Comparison of ENCODE assay signal across 10 cellular contexts in the genomic region with DNA sequence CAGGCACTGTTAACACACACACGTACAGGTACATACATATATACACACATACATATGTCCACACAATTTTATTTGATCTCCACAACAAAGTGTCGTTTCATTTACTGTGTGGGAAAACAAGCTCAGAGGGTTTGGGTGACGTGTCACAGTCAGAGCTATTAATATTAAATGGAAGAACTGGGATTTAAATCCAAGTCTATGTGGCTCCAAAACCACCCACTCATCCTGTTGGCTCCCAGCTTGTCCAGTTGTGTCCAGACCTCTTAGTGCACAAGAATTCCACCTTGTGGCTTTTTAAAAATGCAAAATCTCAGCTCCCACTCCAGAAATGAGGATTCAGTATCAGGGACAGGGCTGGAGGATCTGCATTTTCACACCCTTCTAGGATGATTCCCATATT. TPM values are rescaled to one million over a fixed set of nuclear protein-coding genes. Genes with fewer than 3 reads are reported as not detected.
DNase-seq lines count a peak whose midpoint lies in the region; ATAC-seq and TF ChIP-seq lines count a peak whose summit lies in the region.
"Had no signal": no experiment of that assay in that cellular context is flagged by ENCODE, and none has a peak within 500 bp of the region (broad histone marks: within the 10 kb centered on the region; RNA-seq: fewer than 3 reads in every experiment).

No MANE protein-coding gene starts in this region.

- H3K4me3 Mint-ChIP-seq in activated T-helper 2 cell treated with anti-CD3 and anti-CD28 coated beads, Interferon-gamma antibody, Interleukin-2, Interleukin-4, amounts not matched to agents 10 μg/mL and 5 μg/mL and 100 μg/mL, durations not matched to agents 14 hours and 24 hours and 36 hours (ENCODE audit: low read depth): peak overlapping the region; percentile 88
- H3K4me3 Mint-ChIP-seq in memory B cell: peak overlapping the region; percentile 100

- DNase-seq in heart right ventricle (no peak), Right ventricle myocardium inferior (ENCODE audit: missing footprints) (no peak), memory B cell (ENCODE audit: low spot score in 2 of 2) (no peak), tibial artery (no peak), GM13977 (ENCODE audit: low spot score) (no peak), foreskin melanocyte (no peak)
- no peak for DNase-seq in activated T-helper 2 cell treated with anti-CD3 and anti-CD28 coated beads, Interferon-gamma antibody, Interleukin-2, Interleukin-4, amounts not matched to agents 10 μg/mL and 5 μg/mL and 100 μg/mL, durations not matched to agents 14 hours and 24 hours and 36 hours (ENCODE audit: low spot score)
- DNase-seq: cerebellar nuclear complex, NCI-H2171 had no signal

- H3K36me3 Mint-ChIP-seq in activated T-helper 2 cell treated with anti-CD3 and anti-CD28 coated beads, Interferon-gamma antibody, Interleukin-2, Interleukin-4, amounts not matched to agents 10 μg/mL and 5 μg/mL and 100 μg/mL, durations not matched to agents 14 hours and 24 hours and 36 hours (ENCODE audit: low read depth): peaks cover 3% of the 10 kb centered on the region
- peaks cover 3% of the 10 kb centered on the region for H3K36me3 Mint-ChIP-seq in memory B cell

- H3K4me1 ChIP-seq in heart right ventricle (peaks cover 0 to 28% (median 11%) of the 10 kb centered on the region in 9 donors), tibial artery (peaks cover 0 to 24% (median 9%) of the 10 kb centered on the region in 4 donors)

- peaks cover 0 to 3% (median 0%) of the 10 kb centered on the region in 11 donors for H3K9me3 ChIP-seq in heart right ventricle
- H3K9me3 ChIP-seq in tibial artery: no peaks in the 10 kb centered on the region

- in situ Hi-C loops in GM13977 (cut with MboI; ENCODE audit: low pct_unique_long_range_greater_than_20kb, low sequenced_read_pairs, unreplicated experiment): no loop called here

- H3K27me3 ChIP-seq in heart right ventricle (no peaks in the 10 kb centered on the region), tibial artery (no peaks in the 10 kb centered on the region)

- peak overlapping the region in 9 of 10 donors; percentile 63 to 97 (median 88) for H3K4me3 ChIP-seq in heart right ventricle
- peak overlapping the region; percentile 82 to 87 for H3K4me3 ChIP-seq in tibial artery

- peaks cover 8% of the 10 kb centered on the region for H3K27me3 Mint-ChIP-seq in activated T-helper 2 cell treated with anti-CD3 and anti-CD28 coated beads, Interferon-gamma antibody, Interleukin-2, Interleukin-4, amounts not matched to agents 10 μg/mL and 5 μg/mL and 100 μg/mL, durations not matched to agents 14 hours and 24 hours and 36 hours (ENCODE audit: low read depth)
- peaks cover 3% of the 10 kb centered on the region for H3K27me3 Mint-ChIP-seq in memory B cell

- H3K9me3 Mint-ChIP-seq in activated T-helper 2 cell treated with anti-CD3 and anti-CD28 coated beads, Interferon-gamma antibody, Interleukin-2, Interleukin-4, amounts not matched to agents 10 μg/mL and 5 μg/mL and 100 μg/mL, durations not matched to agents 14 hours and 24 hours and 36 hours: peaks cover 5% of the 10 kb centered on the region
- no peaks in the 10 kb centered on the region for H3K9me3 Mint-ChIP-seq in memory B cell

- intact Hi-C loops in heart right ventricle (cut with DNase I) (no loop called here), Right ventricle myocardium inferior (cut with DNase I) (no loop called here), tibial artery (cut with DNase I; ENCODE audit: low total_unique reads) (no loop called here)
- intact Hi-C loops in activated T-helper 2 cell treated with anti-CD3 and anti-CD28 coated beads, Interferon-gamma antibody, Interleukin-2, Interleukin-4, amounts not matched to agents 10 μg/mL and 5 μg/mL and 100 μg/mL, durations not matched to agents 14 hours and 24 hours and 36 hours (cut with micrococcal nuclease): no loop called here

- H3K27ac Mint-ChIP-seq in activated T-helper 2 cell treated with anti-CD3 and anti-CD28 coated beads, Interferon-gamma antibody, Interleukin-2, Interleukin-4, amounts not matched to agents 10 μg/mL and 5 μg/mL and 100 μg/mL, durations not matched to agents 14 hours and 24 hours and 36 hours: no peak overlapping the region
- no peak overlapping the region for H3K27ac Mint-ChIP-seq in memory B cell

- H3K36me3 ChIP-seq in heart right ventricle (no peaks in the 10 kb centered on the region), tibial artery (no peaks in the 10 kb centered on the region)

- no peak for TF ChIP-seq CTCF in heart right ventricle (IDR thresholded peaks at IDR 0.05)
- no peak for TF ChIP-seq CTCF in tibial artery (IDR thresholded peaks at IDR 0.05)
- no peak for TF ChIP-seq CTCF in GM13977 (IDR thresholded peaks at IDR 0.05; ENCODE audit: extremely low read depth, insufficient read depth, missing control alignments)

- H3K4me1 Mint-ChIP-seq in activated T-helper 2 cell treated with anti-CD3 and anti-CD28 coated beads, Interferon-gamma antibody, Interleukin-2, Interleukin-4, amounts not matched to agents 10 μg/mL and 5 μg/mL and 100 μg/mL, durations not matched to agents 14 hours and 24 hours and 36 hours (ENCODE audit: low read depth): peaks cover 15% of the 10 kb centered on the region
- H3K4me1 Mint-ChIP-seq in memory B cell: peaks cover 16% of the 10 kb centered on the region

- WGBS in heart right ventricle, 2 donors: 55 to 63% methylated on average over 3 of the region's 3 CpGs

- ATAC-seq in heart right ventricle (peak in 2 of 8 donors; percentile 13), Right ventricle myocardium inferior (no peak), memory B cell (ENCODE audit: low read depth) (no peak), HG02763 (IDR thresholded peaks at IDR 0.05; ENCODE audit: unreplicated experiment) (no peak)

- H3K27ac ChIP-seq in heart right ventricle (peak overlapping the region in 5 of 10 donors; percentile 4 to 94 (median 91)), tibial artery (peak overlapping the region; percentile 80 to 86)

RNA-seq across cellular contexts. Expression of a gene that starts 52.3 kb away (rescaled TPM):
- total RNA-seq in heart right ventricle (10 to 100 TPM in 4 of 10 donors, 1 to 10 TPM in 6; 6.3 to 14.7 (median 9.5) TPM), Right ventricle myocardium inferior (8.5 TPM)
- polyA plus RNA-seq in heart right ventricle: 10 to 100 TPM in 1 of 2 donors, 1 to 10 TPM in 1; 5.3 to 14.3 TPM
- 7.1 and 7.2 TPM in 2 replicates for total RNA-seq in activated T-helper 2 cell treated with anti-CD3 and anti-CD28 coated beads, Interferon-gamma antibody, Interleukin-2, Interleukin-4, amounts not matched to agents 10 μg/mL and 5 μg/mL and 100 μg/mL, durations not matched to agents 14 hours and 24 hours and 36 hours
